ENCODE assay signal across 21 cellular contexts in genomic region chr17:17506181-17506741, GRCh38. TPM values are rescaled to one million over a fixed set of nuclear protein-coding genes. Genes with fewer than 3 reads are reported as not detected.
DNase-seq lines count a peak whose midpoint lies in the region; ATAC-seq and TF ChIP-seq lines count a peak whose summit lies in the region.
"Had no signal": no experiment of that assay in that cellular context is flagged by ENCODE, and none has a peak within 500 bp of the region (broad histone marks: within the 10 kb centered on the region; RNA-seq: fewer than 3 reads in every experiment).

No MANE protein-coding gene starts in this region.

- CTCF ChIA-PET in HEK293T (lab: Yijun Ruan, JAX), result no interaction called here

- POLR2A ChIA-PET in HEK293T (lab: Yijun Ruan, JAX), result no interaction called here

- DNase-seq in Ammon's horn (ENCODE audit: low spot score), result peak; percentile 56
- no peak for DNase-seq in right atrium auricular region (ENCODE audit: low spot score)
- DNase-seq in pons (ENCODE audit: low spot score), result peak; percentile 38
- no peak for DNase-seq in stimulated activated CD8-positive, alpha-beta memory T cell treated with anti-CD3 and anti-CD28 coated beads, Interleukin-4, amount 100 ng/mL, for 48 hours
- DNase-seq in HEK293T (ENCODE audit: extremely low spot score), result no peak
- DNase-seq in RPMI8226, result no peak
- DNase-seq: activated CD4-positive, CD25-positive, alpha-beta regulatory T cell treated with anti-CD3 and anti-CD28 coated beads, Interleukin-2, amount 50 U/mL, for 72 hours; foreskin fibroblast; NCI-H1436; PC-9; stimulated activated CD4-positive, alpha-beta T cell treated with anti-CD3 and anti-CD28 coated beads, Interleukin-2, amount 100 ng/mL, for 48 hours; T-helper 9 cell; uterus had no signal

- no peak for ATAC-seq in HG03135 (IDR thresholded peaks at IDR 0.05; ENCODE audit: unreplicated experiment)
- ATAC-seq: activated naive CD4-positive, alpha-beta T cell treated with anti-CD3 and anti-CD28 coated beads, Interleukin-2, amount 50 U/mL, for 72 hours; GM12878 had no signal

- TF ChIP-seq CTCF in right atrium auricular region (IDR thresholded peaks at IDR 0.05), result no peak

- H3K4me1 ChIP-seq in right atrium auricular region, result peaks cover 0 to 19% of the 10 kb centered on the region in 2 donors
- H3K4me1 ChIP-seq: uterus had no signal

- H3K27ac ChIP-seq in cingulate gyrus (ENCODE audit: low read depth, low read length), result peak overlapping the region; percentile 65
- peak overlapping the region; percentile 84 to 86 for H3K27ac ChIP-seq in right atrium auricular region
- H3K27ac ChIP-seq: C4-2B, epithelial cell of prostate, PC-9, SK-N-MC, uterus had no signal

- H3K36me3 ChIP-seq in right atrium auricular region, result no peaks in the 10 kb centered on the region
- H3K36me3 ChIP-seq: uterus had no signal

- no peak overlapping the region for H3K4me3 ChIP-seq in right atrium auricular region
- H3K4me3 ChIP-seq: A549, GM12878, PC-9, SK-N-MC, uterus had no signal

- H3K27me3 ChIP-seq in right atrium auricular region, result no peaks in the 10 kb centered on the region
- H3K27me3 ChIP-seq: uterus had no signal

- H3K9me3 ChIP-seq in right atrium auricular region, result no peaks in the 10 kb centered on the region
- H3K9me3 ChIP-seq: A549, uterus had no signal

TF ChIP-seq in HEK293T, 16 proteins besides CTCF, POLR2A, EP300 and RAD21:
- TF ChIP-seq PKNOX1 (IDR thresholded peaks at IDR 0.05) (no peak), ARNT (IDR thresholded peaks at IDR 0.05) (no peak), CTBP1 (IDR thresholded peaks at IDR 0.05; ENCODE audit: borderline replicate concordance) (no peak), ZNF384 (IDR thresholded peaks at IDR 0.05) (no peak), NFRKB (IDR thresholded peaks at IDR 0.05) (no peak), HDGF (IDR thresholded peaks at IDR 0.05; ENCODE audit: borderline replicate concordance) (no peak)

RNA-seq across cellular contexts. Expression of gene RASD1, which starts 10.1 kb away (rescaled TPM):
- 100 to 1,000 TPM in 1 of 2 donors, 10 to 100 TPM in 1; 37.9 to 131 TPM for total RNA-seq in right atrium auricular region
- total RNA-seq: GM12878 had no signal

RNA-seq across cellular contexts. Expression of gene MED9, which starts 29.5 kb away (rescaled TPM):
- 10 to 100 TPM; 36.7 to 41.0 TPM for total RNA-seq in right atrium auricular region

Comparison
In these comparisons a context has a peak if more than half of its experiments do, and no peak if none do; other contexts are left out.
1. DNase-seq: peak in Ammon's horn (single experiment) and pons (single experiment); none in right atrium auricular region (single experiment), stimulated activated CD8-positive, alpha-beta memory T cell treated with anti-CD3 and anti-CD28 coated beads, Interleukin-4, amount 100 ng/mL, for 48 hours (single experiment), HEK293T (single experiment) and RPMI8226 (single experiment).